Comparison of ENCODE assay signal across 35 cellular contexts in genomic region chr20:51924509-51924908, GRCh38.
"Had no signal": no experiment of that assay in that cellular context is flagged by ENCODE, and none has a peak within 500 bp of the region (broad histone marks: within the 10 kb centered on the region; RNA-seq: fewer than 3 reads in every experiment).

No MANE protein-coding gene starts in this region.

- H3K36me3 ChIP-seq: MG63 had no signal

- H3K27me3 ChIP-seq: MG63 had no signal

- H3K9me3 ChIP-seq: MG63 had no signal

- H3K4me3 ChIP-seq: MG63 had no signal

- DNase-seq: Karpas-422, Kasumi-1, MG63, MM.1S, MV-4-11, NCI-H1048, NCI-H1092, NCI-H1092 treated with DMSO at 0.1 percent for 48 hours, NCI-H1105, NCI-H1105 treated with DMSO at 0.1 percent for 48 hours, NCI-H1417, NCI-H1417 treated with DMSO at 0.1 percent for 48 hours, NCI-H1436, NCI-H1436 treated with DMSO at 0.1 percent for 48 hours, NCI-H146, NCI-H1694, NCI-H1694 treated with DMSO at 0.1 percent for 48 hours, NCI-H187, NCI-H187 treated with DMSO at 0.1 percent for 48 hours, NCI-H1930, NCI-H2029, NCI-H2029 treated with DMSO at 0.1 percent for 48 hours, NCI-H2081, NCI-H2081 treated with DMSO at 0.1 percent for 48 hours, NCI-H2107, NCI-H2171, NCI-H2171 treated with DMSO at 0.1 percent for 48 hours, NCI-H2227 treated with DMSO at 0.1 percent for 48 hours, NCI-H226, NCI-H345, NCI-H446, NCI-H446 treated with DMSO at 0.1 percent for 48 hours, NCI-H510A, NCI-H510A treated with DMSO at 0.1 percent for 48 hours, NCI-H524 had no signal
